ENCODE assay signal across 23 cellular contexts in genomic region chr2:208186921-208187320, GRCh38. TPM values are rescaled to one million over a fixed set of nuclear protein-coding genes. Genes with fewer than 3 reads are reported as not detected.
DNase-seq lines count a peak whose midpoint lies in the region; ATAC-seq and TF ChIP-seq lines count a peak whose summit lies in the region.
"Had no signal": no experiment of that assay in that cellular context is flagged by ENCODE, and none has a peak within 500 bp of the region (broad histone marks: within the 10 kb centered on the region; RNA-seq: fewer than 3 reads in every experiment).

No MANE protein-coding gene starts in this region.

- H3K4me3 Mint-ChIP-seq in GM23338 (no peak overlapping the region; the same call in 2 of the 3 replicates), WTC11 (no peak overlapping the region)
- H3K4me3 Mint-ChIP-seq: CD4-positive, alpha-beta memory T cell had no signal

- H3K9me2 ChIP-seq in GM23338 (ENCODE audit: insufficient read depth): no peaks in the 10 kb centered on the region
- H3K9me2 ChIP-seq: SK-N-SH had no signal

- no peaks in the 10 kb centered on the region for H4K20me1 ChIP-seq in GM23338 (replicated peaks; ENCODE audit: insufficient read depth)
- H4K20me1 ChIP-seq: BLaER1 treated with 17β-estradiol and CSF1 and Interleukin-3, amounts not matched to agents 10 nM and 100 nM had no signal

- H3K27ac ChIP-seq in GM23338 (ENCODE audit: low read depth) (0 out of 2 replicates have a peak overlapping the region, but pooled peaks have one; percentile 40), foreskin keratinocyte (no peak overlapping the region)
- H3K27ac ChIP-seq: BLaER1 treated with 17β-estradiol and CSF1 and Interleukin-3, amounts not matched to agents 10 nM and 100 nM; HL-60 had no signal

- no peaks in the 10 kb centered on the region for H3K36me3 ChIP-seq in GM23338 (ENCODE audit: insufficient read depth)
- no peaks in the 10 kb centered on the region for H3K36me3 ChIP-seq in neuron (ENCODE audit: insufficient read depth, low read length)
- H3K36me3 ChIP-seq: BLaER1 treated with 17β-estradiol and CSF1 and Interleukin-3, amounts not matched to agents 10 nM and 100 nM had no signal

- CTCF ChIA-PET in WTC11 (lab: Charles Lee): interaction anchor here (0.6 to 1.3 kb wide), 4 partner anchors 10 to 85 kb away, joined by 3 to 6 read pairs (median 4); partner anchors contain the start of gene IDH1

- POLR2A ChIA-PET in WTC11 (lab: Charles Lee): no interaction called here

- no peak overlapping the region for H3K4me3 ChIP-seq in GM23338
- peak overlapping the region; percentile 24 for H3K4me3 ChIP-seq in neuron (ENCODE audit: low read length)
- H3K4me3 ChIP-seq: BLaER1 treated with 17β-estradiol and CSF1 and Interleukin-3, amounts not matched to agents 10 nM and 100 nM had no signal

- 0 out of 2 replicates have a peak overlapping the region, but pooled peaks have one; percentile 19 for H3K4me2 ChIP-seq in GM23338
- H3K4me2 ChIP-seq: BLaER1 treated with 17β-estradiol and CSF1 and Interleukin-3, amounts not matched to agents 10 nM and 100 nM; SK-N-SH had no signal

- H2AFZ ChIP-seq in GM23338: peak overlapping the region; percentile 24; the same call in 1 of the 2 replicates
- H2AFZ ChIP-seq in neuron (ENCODE audit: low read depth, low read length): no peak overlapping the region

- H3K79me2 ChIP-seq in GM23338 (replicated peaks; ENCODE audit: insufficient read depth): no peaks in the 10 kb centered on the region

- TF ChIP-seq CTCF in GM23338 (conservative IDR thresholded peaks at IDR 0.05; ENCODE audit: low read depth in 2 of 2) (no peak), WTC11 (IDR thresholded peaks at IDR 0.05) (no peak), foreskin keratinocyte (conservative IDR thresholded peaks at IDR 0.05) (no peak)

- ATAC-seq in GM23338: peak; percentile 55
- peak; percentile 45 for ATAC-seq in WTC11
- peak; percentile 21 for ATAC-seq in foreskin keratinocyte
- ATAC-seq in esophagus mucosa: no peak
- ATAC-seq in GM19397 (IDR thresholded peaks at IDR 0.05; ENCODE audit: unreplicated experiment): no peak
- ATAC-seq: Panc1 had no signal

- DNase-seq in GM23338 (ENCODE audit: low spot score) (peak; percentile 37), WTC11 (ENCODE audit: low spot score) (no peak), foreskin keratinocyte (no peak), COLO668 (lab: John Stamatoyannopoulos, UW; ENCODE audit: unreplicated experiment) (no peak)
- DNase-seq: Caco-2; CD4-positive, alpha-beta memory T cell; Karpas-422; NCI-H1092; NCI-H1417 treated with DMSO at 0.1 percent for 48 hours; NCI-H1694 treated with DMSO at 0.1 percent for 48 hours; NCI-H2081 treated with DMSO at 0.1 percent for 48 hours; NCI-H524; NCI-H748 treated with DMSO at 0.1 percent for 48 hours; SIG-M5; SK-N-SH had no signal

- no peaks in the 10 kb centered on the region for H3K9me3 ChIP-seq in neuron (ENCODE audit: low read length)
- H3K9me3 ChIP-seq: BLaER1 treated with 17β-estradiol and CSF1 and Interleukin-3, amounts not matched to agents 10 nM and 100 nM; Caco-2; SK-N-SH had no signal

- H3K27me3 Mint-ChIP-seq in GM23338 (ENCODE audit: insufficient read depth, low read depth, poor library complexity) (peaks cover 3% of the 10 kb centered on the region), WTC11 (ENCODE audit: low read depth) (no peaks in the 10 kb centered on the region)

- H3K4me1 ChIP-seq in GM23338 (ENCODE audit: insufficient read depth): peaks cover 59% of the 10 kb centered on the region
- no peaks in the 10 kb centered on the region for H3K4me1 ChIP-seq in foreskin keratinocyte
- H3K4me1 ChIP-seq in neuron (ENCODE audit: insufficient read depth, low read length): peaks cover 68% of the 10 kb centered on the region
- H3K4me1 ChIP-seq: Caco-2 had no signal

- H3K9me3 Mint-ChIP-seq in GM23338 (no peaks in the 10 kb centered on the region), WTC11 (no peaks in the 10 kb centered on the region)
- H3K9me3 Mint-ChIP-seq: CD4-positive, alpha-beta memory T cell had no signal

- H3K36me3 Mint-ChIP-seq in GM23338 (ENCODE audit: low read depth) (no peaks in the 10 kb centered on the region), WTC11 (no peaks in the 10 kb centered on the region)
- H3K36me3 Mint-ChIP-seq: CD4-positive, alpha-beta memory T cell had no signal

- H3K4me1 Mint-ChIP-seq in GM23338 (peaks cover 74% of the 10 kb centered on the region), WTC11 (peaks cover 78% of the 10 kb centered on the region)
- H3K4me1 Mint-ChIP-seq: CD4-positive, alpha-beta memory T cell had no signal

- H3K27ac Mint-ChIP-seq in GM23338: no peak overlapping the region
- no peak overlapping the region; the same call in 1 of the 2 replicates for H3K27ac Mint-ChIP-seq in WTC11

- H3K27me3 ChIP-seq in GM23338 (ENCODE audit: insufficient read depth) (no peaks in the 10 kb centered on the region), foreskin keratinocyte (peaks cover 29% of the 10 kb centered on the region), neuron (ENCODE audit: insufficient read depth, low read length) (no peaks in the 10 kb centered on the region)
- H3K27me3 ChIP-seq: BLaER1 treated with 17β-estradiol and CSF1 and Interleukin-3, amounts not matched to agents 10 nM and 100 nM had no signal

- 0 out of 2 replicates have a peak, but pooled peaks cover 3% of the 10 kb centered on the region for H3F3A ChIP-seq in GM23338 (replicated peaks; ENCODE audit: low read depth)

TF ChIP-seq in GM23338, 12 proteins besides CTCF, POLR2A, EP300 and RAD21 (continues in another document):
- no peak for TF ChIP-seq JUNB (IDR thresholded peaks at IDR 0.05; ENCODE audit: unreplicated experiment)
- TF ChIP-seq ETS1 (IDR thresholded peaks at IDR 0.05): no peak

TF ChIP-seq in WTC11, 78 proteins besides CTCF, POLR2A, EP300 and RAD21:
- TF ChIP-seq PRDM15 (CRISPR knock-in tag; IDR thresholded peaks at IDR 0.05): peak; percentile 93
- TF ChIP-seq ZNF317 (CRISPR knock-in tag; IDR thresholded peaks at IDR 0.05; ENCODE audit: borderline replicate concordance, low read depth): no peak

RNA-seq across cellular contexts. Expression of gene C2orf80, which starts 2.9 kb away (rescaled TPM):
- 3.1 TPM in 1 of 2 replicates, not detected in the other for total RNA-seq in GM23338 (2014; rRNA removed; shearing (Covaris generic))
- polyA plus RNA-seq in GM23338 (2016; fragmentation: Nextera tagmentation; extraction: Ambion mirVana) (0.64 and 0.92 TPM in 2 replicates), foreskin keratinocyte (not detected in 2 replicates)
- total RNA-seq in WTC11 (2021) (0.39 to 0.96 TPM (median 0.87 TPM) in 3 replicates), foreskin keratinocyte (not detected in 2 replicates), esophagus mucosa (not detected)
- total RNA-seq: Caco-2; CD4-positive, alpha-beta memory T cell; H4 had no signal
- polyA plus RNA-seq: AG04450; CD4-positive, alpha-beta memory T cell; SK-N-SH had no signal

RNA-seq across cellular contexts. Expression of gene CRYGA, which starts 23.5 kb away (rescaled TPM):
- total RNA-seq in GM23338 (2014; rRNA removed; shearing (Covaris generic)): not detected in 2 replicates
- polyA plus RNA-seq in GM23338 (2016; fragmentation: Nextera tagmentation; extraction: Ambion mirVana) (not detected in 2 replicates), foreskin keratinocyte (not detected in 2 replicates)
- total RNA-seq in WTC11 (2021) (not detected in 3 replicates), foreskin keratinocyte (not detected in 2 replicates), esophagus mucosa (not detected)
- total RNA-seq: Caco-2; CD4-positive, alpha-beta memory T cell; H4 had no signal
- polyA plus RNA-seq: AG04450; CD4-positive, alpha-beta memory T cell; SK-N-SH had no signal

RNA-seq across cellular contexts. Expression of gene CRYGB, which starts 41.0 kb away (rescaled TPM):
- total RNA-seq in GM23338 (2014; rRNA removed; shearing (Covaris generic)): 1.9 TPM in 1 of 2 replicates, not detected in the other
- 0.49 and 0.92 TPM in 2 replicates for polyA plus RNA-seq in GM23338 (2016; fragmentation: Nextera tagmentation; extraction: Ambion mirVana)
- total RNA-seq in WTC11 (2021): 0.87 TPM in 1 of 3 replicates, not detected in the others
- total RNA-seq in foreskin keratinocyte: not detected in 2 replicates
- polyA plus RNA-seq in foreskin keratinocyte: not detected in 2 replicates
- not detected for total RNA-seq in esophagus mucosa
- total RNA-seq: Caco-2; CD4-positive, alpha-beta memory T cell; H4 had no signal
- polyA plus RNA-seq: AG04450; CD4-positive, alpha-beta memory T cell; SK-N-SH had no signal

RNA-seq across cellular contexts. Expression of gene CRYGC, which starts 57.3 kb away (rescaled TPM):
- not detected in 2 replicates for total RNA-seq in GM23338 (2014; rRNA removed; shearing (Covaris generic))
- polyA plus RNA-seq in GM23338 (2016; fragmentation: Nextera tagmentation; extraction: Ambion mirVana): not detected in 2 replicates
- total RNA-seq in WTC11 (2021): not detected in 3 replicates
- total RNA-seq in foreskin keratinocyte: not detected in 2 replicates
- polyA plus RNA-seq in foreskin keratinocyte: 0.17 TPM in 1 of 2 replicates, not detected in the other
- total RNA-seq in esophagus mucosa: not detected
- total RNA-seq: Caco-2; CD4-positive, alpha-beta memory T cell; H4 had no signal
- polyA plus RNA-seq: AG04450; CD4-positive, alpha-beta memory T cell had no signal

Comparison
In these comparisons a context has a peak if more than half of its experiments do, and no peak if none do; other contexts are left out.
1. ATAC-seq: peak in GM23338 (single experiment), WTC11 (single experiment) and foreskin keratinocyte (single experiment); none in esophagus mucosa (single experiment) and GM19397 (single experiment).